ENCODE assay signal across 15 cellular contexts in the genomic region with DNA sequence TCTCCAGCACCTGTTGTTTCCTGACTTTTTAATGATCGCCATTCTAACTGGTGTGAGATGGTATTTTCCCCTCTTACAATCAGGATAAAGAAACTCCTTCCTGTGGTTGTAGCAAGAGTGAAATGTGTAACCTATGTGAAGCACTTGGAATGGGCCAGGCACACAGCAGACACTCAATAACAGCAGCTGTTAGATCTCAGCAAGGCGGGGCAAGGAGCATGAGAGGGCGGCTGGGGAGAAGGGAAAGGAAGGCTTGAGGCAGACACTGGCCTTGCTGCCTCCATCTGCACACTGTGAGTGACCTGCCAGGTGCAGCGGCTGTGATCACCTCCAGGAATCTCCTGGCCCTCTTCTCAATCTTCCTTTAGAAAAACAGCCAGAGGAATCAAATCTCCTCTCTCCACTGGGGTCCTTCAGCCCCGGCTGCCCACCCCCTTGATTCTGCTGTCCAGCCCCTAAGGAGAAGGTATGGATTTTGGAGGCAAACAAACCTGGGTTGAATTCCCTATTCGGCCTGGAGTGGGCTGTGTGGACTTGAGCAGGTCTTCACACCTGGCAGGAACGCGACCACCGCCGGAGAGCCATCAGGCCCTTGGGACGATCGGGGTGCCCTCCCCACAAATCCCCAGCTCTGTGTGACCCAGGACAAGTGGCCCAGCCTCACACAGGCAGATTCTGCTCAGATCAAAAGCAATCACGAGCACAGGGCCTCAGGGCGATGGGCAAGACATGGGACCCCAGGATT. TPM values are rescaled to one million over a fixed set of nuclear protein-coding genes. Genes with fewer than 3 reads are reported as not detected.
DNase-seq lines count a peak whose midpoint lies in the region; ATAC-seq and TF ChIP-seq lines count a peak whose summit lies in the region.
"Had no signal": no experiment of that assay in that cellular context is flagged by ENCODE, and none has a peak within 500 bp of the region (broad histone marks: within the 10 kb centered on the region; RNA-seq: fewer than 3 reads in every experiment).

No MANE protein-coding gene starts in this region.

- ATAC-seq in DND-41 (ENCODE audit: insufficient read depth, low read depth) (peak; percentile 6; the same call in 1 of the 3 replicates), HG02798 (IDR thresholded peaks at IDR 0.05; ENCODE audit: poor library complexity, unreplicated experiment) (no peak), HG02885 (IDR thresholded peaks at IDR 0.05; ENCODE audit: poor library complexity, unreplicated experiment) (no peak)
- ATAC-seq: activated T-helper 17 cell treated with anti-CD3 and anti-CD28 coated beads, Interleukin-2, amount 50 U/mL, for 72 hours; naive thymus-derived CD8-positive, alpha-beta T cell had no signal

- H3K4me3 Mint-ChIP-seq in glutamatergic neuron (ENCODE audit: unreplicated experiment), result peak overlapping the region; percentile 68
- H3K4me3 Mint-ChIP-seq: activated B cell treated with CpG ODN at 0.5 μM for 24 hours; activated T-helper 17 cell treated with anti-CD3 and anti-CD28 coated beads, Interleukin-2, amount 50 U/mL, for 72 hours; naive thymus-derived CD8-positive, alpha-beta T cell had no signal

- 0 out of 2 replicates have a peak overlapping the region, but pooled peaks have one; percentile 36 for H3K9ac ChIP-seq in DND-41 (ENCODE audit: low read depth, low read length)

- no peak for TF ChIP-seq EP300 in tibial nerve (IDR thresholded peaks at IDR 0.05)

- H3K9me3 ChIP-seq in DND-41 (ENCODE audit: insufficient read depth, low read length, severe bottlenecking) (no peaks in the 10 kb centered on the region), tibial nerve (no peaks in the 10 kb centered on the region)

- H3K9me3 Mint-ChIP-seq in glutamatergic neuron (ENCODE audit: unreplicated experiment), result peaks cover 12% of the 10 kb centered on the region
- H3K9me3 Mint-ChIP-seq: activated B cell treated with CpG ODN at 0.5 μM for 24 hours; activated T-helper 17 cell treated with anti-CD3 and anti-CD28 coated beads, Interleukin-2, amount 50 U/mL, for 72 hours; naive thymus-derived CD8-positive, alpha-beta T cell had no signal

- H3K36me3 ChIP-seq in DND-41 (ENCODE audit: insufficient read depth, low read length) (no peaks in the 10 kb centered on the region), tibial nerve (no peaks in the 10 kb centered on the region)

- H3K4me1 ChIP-seq in DND-41 (ENCODE audit: insufficient read depth, low read length) (peaks cover 17% of the 10 kb centered on the region), tibial nerve (peaks cover 0 to 7% (median 0%) of the 10 kb centered on the region in 4 donors)

- no peaks in the 10 kb centered on the region for H3K79me2 ChIP-seq in DND-41 (ENCODE audit: insufficient read depth, low read length)

- WGBS in tibial nerve, 2 donors, result 94 to 95% methylated on average over 14 of the region's 14 CpGs

- TF ChIP-seq CTCF in DND-41 (IDR thresholded peaks at IDR 0.05; ENCODE audit: borderline replicate concordance, extremely low read depth, low read length, poor library complexity, severe bottlenecking) (no peak), glutamatergic neuron (IDR thresholded peaks at IDR 0.05; ENCODE audit: partially characterized antibody, unreplicated experiment) (no peak), tibial nerve (IDR thresholded peaks at IDR 0.05) (no peak)

- peaks cover 13% of the 10 kb centered on the region for H3K27me3 Mint-ChIP-seq in glutamatergic neuron (ENCODE audit: unreplicated experiment)

- no peaks in the 10 kb centered on the region for H3K27me3 ChIP-seq in DND-41 (ENCODE audit: insufficient read depth, low read length, poor library complexity)
- no peaks in the 10 kb centered on the region for H3K27me3 ChIP-seq in tibial nerve

- H3K27ac Mint-ChIP-seq in glutamatergic neuron (ENCODE audit: unreplicated experiment), result peak overlapping the region; percentile 45
- H3K27ac Mint-ChIP-seq: activated B cell treated with CpG ODN at 0.5 μM for 24 hours; activated T-helper 17 cell treated with anti-CD3 and anti-CD28 coated beads, Interleukin-2, amount 50 U/mL, for 72 hours; naive thymus-derived CD8-positive, alpha-beta T cell had no signal

- no peaks in the 10 kb centered on the region for H3K36me3 Mint-ChIP-seq in glutamatergic neuron (ENCODE audit: unreplicated experiment)
- H3K36me3 Mint-ChIP-seq: naive thymus-derived CD8-positive, alpha-beta T cell had no signal

- peaks cover 20% of the 10 kb centered on the region for H3K4me1 Mint-ChIP-seq in glutamatergic neuron (ENCODE audit: low read depth, unreplicated experiment)
- H3K4me1 Mint-ChIP-seq: activated B cell treated with CpG ODN at 0.5 μM for 24 hours; activated T-helper 17 cell treated with anti-CD3 and anti-CD28 coated beads, Interleukin-2, amount 50 U/mL, for 72 hours; naive thymus-derived CD8-positive, alpha-beta T cell had no signal

- H3K27ac ChIP-seq in DND-41 (ENCODE audit: low read length) (peak overlapping the region; percentile 55; the same call in 1 of the 2 replicates), tibial nerve (no peak overlapping the region)

- TF ChIP-seq POLR2A in tibial nerve (IDR thresholded peaks at IDR 0.05), result no peak

- H3K4me3 ChIP-seq in DND-41 (ENCODE audit: low read depth in 1 of 2, low read length in 2 of 2), result peak overlapping the region in 1 of 2 experiments; percentile 41; a peak in 1 of 4 replicates
- no peak overlapping the region for H3K4me3 ChIP-seq in tibial nerve

- DNase-seq in DND-41 (no peak), NCI-H524 treated with DMSO at 0.1 percent for 48 hours (lab: John Stamatoyannopoulos, UW) (peak; percentile 63), glutamatergic neuron (no peak), retina (peak; percentile 38), tibial nerve (ENCODE audit: low spot score in 2 of 2) (no peak)
- DNase-seq in stimulated activated CD4-positive, alpha-beta T cell treated with anti-CD3 and anti-CD28 coated beads, Interleukin-4, amount 100 ng/mL, for 1 hour, result no peak
- DNase-seq: activated B cell treated with CpG ODN at 0.5 μM for 24 hours; Calu3; GF-D8; naive thymus-derived CD8-positive, alpha-beta T cell; stimulated activated CD4-positive, alpha-beta T cell treated with anti-CD3 and anti-CD28 coated beads, Interleukin-2, amount 100 ng/mL, for 48 hours; T-helper 1 cell had no signal

- H4K20me1 ChIP-seq in DND-41 (ENCODE audit: insufficient read depth, low read length), result no peaks in the 10 kb centered on the region

- no peak overlapping the region for H3K4me2 ChIP-seq in DND-41 (ENCODE audit: insufficient read depth, low read length)

- H2AFZ ChIP-seq in DND-41 (ENCODE audit: low read depth, low read length), result no peak overlapping the region; the same call in 1 of the 2 replicates

RNA-seq across cellular contexts. Expression of a gene that starts 49.0 kb away (rescaled TPM):
- total RNA-seq in glutamatergic neuron (ENCODE audit: unreplicated experiment) (41.8 TPM), tibial nerve (10 to 100 TPM; 18.3 to 29.6 (median 23.3) TPM)

RNA-seq across cellular contexts. Expression of a gene that starts 49.1 kb away (rescaled TPM):
- total RNA-seq in glutamatergic neuron (ENCODE audit: unreplicated experiment) (33.0 TPM), tibial nerve (10 to 100 TPM; 11.4 to 14.2 (median 11.6) TPM)

Comparison
In these comparisons a context has a peak if more than half of its experiments do, and no peak if none do; other contexts are left out.
1. DNase-seq: peak in NCI-H524 treated with DMSO at 0.1 percent for 48 hours (single experiment) and retina (single experiment); none in DND-41 (single experiment), glutamatergic neuron (single experiment), stimulated activated CD4-positive, alpha-beta T cell treated with anti-CD3 and anti-CD28 coated beads, Interleukin-4, amount 100 ng/mL, for 1 hour (single experiment) and tibial nerve (0 of 2).